Comparison of ENCODE assay signal across 18 cellular contexts in genomic region chr7:113414636-113415035, GRCh38.
"Had no signal": no experiment of that assay in that cellular context is flagged by ENCODE, and none has a peak within 500 bp of the region (broad histone marks: within the 10 kb centered on the region; RNA-seq: fewer than 3 reads in every experiment).

No MANE protein-coding gene starts in this region.

- DNase-seq: Kasumi-1; MV-4-11; NCI-H1048; NCI-H1436; NCI-H1694 treated with DMSO at 0.1 percent for 48 hours; NCI-H2227 treated with DMSO at 0.1 percent for 48 hours; NCI-H524; NCI-H526 treated with DMSO at 0.1 percent for 48 hours; NK-92 treated with Interleukin-12 subunit alpha and Interleukin-12 subunit beta, amount 100 ng/mL, for 24 hours; PC-3; SHP77; SK-N-SH; SW 1271; T-cell had no signal

- H3K27ac ChIP-seq: HL-60, KMS-11, RWPE1 had no signal

- H3K4me3 ChIP-seq: K562 had no signal
